9 cellular contexts compared by ENCODE assay signal in genomic region chr19:35142531-35143230, GRCh38. TPM values are rescaled to one million over a fixed set of nuclear protein-coding genes. Genes with fewer than 3 reads are reported as not detected.
A peak's percentile ranks its signal among the peaks of the same experiment; 100 is the strongest.
DNase-seq lines count a peak whose midpoint lies in the region; ATAC-seq and TF ChIP-seq lines count a peak whose summit lies in the region.
"Had no signal": no experiment of that assay in that cellular context is flagged by ENCODE, and none has a peak within 500 bp of the region (broad histone marks: within the 10 kb centered on the region; RNA-seq: fewer than 3 reads in every experiment).

No MANE protein-coding gene starts in this region.

- peaks cover 43% of the 10 kb centered on the region for H3K4me1 Mint-ChIP-seq in CD4-positive, alpha-beta T cell (ENCODE audit: low read depth)
- peaks cover 48% of the 10 kb centered on the region for H3K4me1 Mint-ChIP-seq in central memory CD8-positive, alpha-beta T cell
- H3K4me1 Mint-ChIP-seq in mesothelial cell of epicardium, result peaks cover 47% of the 10 kb centered on the region

- DNase-seq in CD4-positive, alpha-beta T cell, result peak; percentile 63 to 85 (median 74)
- DNase-seq in KBM-7 (peak; percentile 53), mesothelial cell of epicardium (ENCODE audit: low spot score in 2 of 2, unreplicated experiment in 2 of 2) (peak in 1 of 2 experiments; percentile 69), HuH-7.5 (ENCODE audit: low spot score) (no peak), globus pallidus (ENCODE audit: low spot score) (no peak)
- peak; percentile 66 for DNase-seq in activated CD4-positive, alpha-beta T cell treated with anti-CD3 and anti-CD28 coated beads for 1 hour
- peak; percentile 44 to 70 for DNase-seq in central memory CD8-positive, alpha-beta T cell (ENCODE audit: low spot score in 2 of 2)
- DNase-seq in stimulated activated naive CD4-positive, alpha-beta T cell (lab: John Stamatoyannopoulos, UW), result peak; percentile 20 to 76 (median 68)

- no peaks in the 10 kb centered on the region for H3K36me3 Mint-ChIP-seq in CD4-positive, alpha-beta T cell (ENCODE audit: low read depth)
- H3K36me3 Mint-ChIP-seq in central memory CD8-positive, alpha-beta T cell (ENCODE audit: insufficient read depth), result no peaks in the 10 kb centered on the region
- H3K36me3 Mint-ChIP-seq in mesothelial cell of epicardium, result no peaks in the 10 kb centered on the region

- no peaks in the 10 kb centered on the region for H3K27me3 ChIP-seq in CD4-positive, alpha-beta T cell (ENCODE audit: control insufficient read depth, insufficient read depth, low read length)
- H3K27me3 ChIP-seq: tibial artery had no signal

- CTCF ChIA-PET in CD4-positive, alpha-beta T cell (lab: Charles Lee), result interaction anchor here (1.0 to 4.1 kb wide), 7 partner anchors 11 to 98 kb away, joined by 3 to 46 read pairs (median 8); partner anchors contain the start of gene FXYD5

- H3K27me3 Mint-ChIP-seq in CD4-positive, alpha-beta T cell, result no peaks in the 10 kb centered on the region
- H3K27me3 Mint-ChIP-seq in central memory CD8-positive, alpha-beta T cell, result no peaks in the 10 kb centered on the region
- peaks cover 58% of the 10 kb centered on the region for H3K27me3 Mint-ChIP-seq in mesothelial cell of epicardium (ENCODE audit: low read depth)

- ATAC-seq in CD4-positive, alpha-beta T cell (ENCODE audit: poor library complexity), result peak; percentile 27
- peak; percentile 31 for ATAC-seq in central memory CD8-positive, alpha-beta T cell (replicated peaks; ENCODE audit: extremely low read depth, poor library complexity, severe bottlenecking)

- no peak overlapping the region for H3K27ac ChIP-seq in CD4-positive, alpha-beta T cell (ENCODE audit: low read depth, low read length)
- H3K27ac ChIP-seq: tibial artery had no signal

- H3K4me3 Mint-ChIP-seq in CD4-positive, alpha-beta T cell, result peak overlapping the region; percentile 75
- H3K4me3 Mint-ChIP-seq in central memory CD8-positive, alpha-beta T cell, result peak overlapping the region; percentile 75
- peak overlapping the region; percentile 44 for H3K4me3 Mint-ChIP-seq in mesothelial cell of epicardium

- TF ChIP-seq CTCF in CD4-positive, alpha-beta T cell (IDR thresholded peaks at IDR 0.05), result peak; percentile 71
- peak; percentile 78 for TF ChIP-seq CTCF in mesothelial cell of epicardium (IDR thresholded peaks at IDR 0.05; ENCODE audit: unreplicated experiment)

- no peaks in the 10 kb centered on the region for H3K9me3 ChIP-seq in CD4-positive, alpha-beta T cell (ENCODE audit: control insufficient read depth, low read length)
- H3K9me3 ChIP-seq: tibial artery had no signal

- H3K9me3 Mint-ChIP-seq in CD4-positive, alpha-beta T cell, result no peaks in the 10 kb centered on the region
- no peaks in the 10 kb centered on the region for H3K9me3 Mint-ChIP-seq in central memory CD8-positive, alpha-beta T cell
- H3K9me3 Mint-ChIP-seq in mesothelial cell of epicardium, result no peaks in the 10 kb centered on the region

- in situ Hi-C loops in KBM-7 (cut with MboI; ENCODE audit: low pct_unique_long_range_greater_than_20kb, low sequenced_read_pairs), result no loop called here

- H3K27ac Mint-ChIP-seq in CD4-positive, alpha-beta T cell, result peak overlapping the region; percentile 42
- H3K27ac Mint-ChIP-seq in central memory CD8-positive, alpha-beta T cell (ENCODE audit: low read depth), result no peak overlapping the region
- H3K27ac Mint-ChIP-seq in mesothelial cell of epicardium, result no peak overlapping the region

- POLR2A ChIA-PET in CD4-positive, alpha-beta T cell (lab: Charles Lee), result interaction anchor here (0.8 to 3.4 kb wide), 10 partner anchors 11 to 127 kb away, joined by 3 to 38 read pairs (median 12); partner anchors contain the start of genes FXYD5 and USF2

- intact Hi-C loops in CD4-positive, alpha-beta T cell (cut with DNase I, micrococcal nuclease), result loop anchor here (2.0 to 10.0 kb wide), 7 partner anchors 70 to 322 kb away; partner anchors contain the start of gene USF2 (in 2 of the 2)

RNA-seq across cellular contexts. Expression of gene FXYD7, which starts 0.4 kb away (rescaled TPM):
- total RNA-seq in CD4-positive, alpha-beta T cell, result 10 to 100 TPM; 15.3 to 15.6 TPM
- 0.41 to 1.3 TPM (median 0.69 TPM) in 3 replicates for total RNA-seq in mesothelial cell of epicardium

RNA-seq across cellular contexts. Expression of gene FXYD1, which starts 4.1 kb away (rescaled TPM):
- 1 to 10 TPM; 2.1 to 2.4 TPM for total RNA-seq in CD4-positive, alpha-beta T cell
- total RNA-seq in mesothelial cell of epicardium, result 2.8 to 4.3 TPM (median 3.6 TPM) in 3 replicates

RNA-seq across cellular contexts. Expression of gene LGI4, which starts 7.8 kb away (rescaled TPM):
- total RNA-seq in CD4-positive, alpha-beta T cell, result under 1 TPM; 0.69 to 0.70 TPM
- total RNA-seq in mesothelial cell of epicardium, result 1.1 to 2.0 TPM (median 1.4 TPM) in 3 replicates

RNA-seq across cellular contexts. Expression of gene FXYD5, which starts 11.9 kb away (rescaled TPM):
- 100 to 1,000 TPM; 587 to 615 TPM for total RNA-seq in CD4-positive, alpha-beta T cell
- total RNA-seq in mesothelial cell of epicardium, result 23.1 to 27.0 TPM (median 24.7 TPM) in 3 replicates

RNA-seq across cellular contexts. Expression of gene FXYD3, which starts 27.1 kb away (rescaled TPM):
- not detected for total RNA-seq in CD4-positive, alpha-beta T cell
- 5.5 to 8.3 TPM (median 6.6 TPM) in 3 replicates for total RNA-seq in mesothelial cell of epicardium

Comparison
In these comparisons a context has a peak if more than half of its experiments do, and no peak if none do; other contexts are left out.
1. DNase-seq: peak in CD4-positive, alpha-beta T cell (10 of 10), KBM-7 (single experiment), activated CD4-positive, alpha-beta T cell treated with anti-CD3 and anti-CD28 coated beads for 1 hour (single experiment), central memory CD8-positive, alpha-beta T cell (2 of 2) and stimulated activated naive CD4-positive, alpha-beta T cell (6 of 6); none in HuH-7.5 (single experiment) and globus pallidus (single experiment).
2. Peak in every context shown above with its lines, with median percentiles within 50 percentile points of each other: H3K4me3 Mint-ChIP-seq.